1 cellular context compared by ENCODE assay signal in genomic region chr1:187267745-187268277, GRCh38.
TF ChIP-seq lines count a peak whose summit lies in the region.

No MANE protein-coding gene starts in this region.

TF ChIP-seq in K562, 482 proteins besides CTCF, POLR2A, EP300 and RAD21 (continued from another document):
- TF ChIP-seq MGA (IDR thresholded peaks at IDR 0.05) (no peak), ZNF24 (IDR thresholded peaks at IDR 0.05) (no peak), RUNX1 (IDR thresholded peaks at IDR 0.05; ENCODE audit: low read depth) (no peak), DLX4 (CRISPR knock-in tag; IDR thresholded peaks at IDR 0.05) (no peak), NR3C1 (CRISPR knock-in tag; IDR thresholded peaks at IDR 0.05) (no peak), NR2C1 (IDR thresholded peaks at IDR 0.05) (no peak), NR2C1 (tag; IDR thresholded peaks at IDR 0.05) (no peak), ZNF436 (CRISPR knock-in tag; IDR thresholded peaks at IDR 0.05) (no peak)
- TF ChIP-seq, protein P1, sequence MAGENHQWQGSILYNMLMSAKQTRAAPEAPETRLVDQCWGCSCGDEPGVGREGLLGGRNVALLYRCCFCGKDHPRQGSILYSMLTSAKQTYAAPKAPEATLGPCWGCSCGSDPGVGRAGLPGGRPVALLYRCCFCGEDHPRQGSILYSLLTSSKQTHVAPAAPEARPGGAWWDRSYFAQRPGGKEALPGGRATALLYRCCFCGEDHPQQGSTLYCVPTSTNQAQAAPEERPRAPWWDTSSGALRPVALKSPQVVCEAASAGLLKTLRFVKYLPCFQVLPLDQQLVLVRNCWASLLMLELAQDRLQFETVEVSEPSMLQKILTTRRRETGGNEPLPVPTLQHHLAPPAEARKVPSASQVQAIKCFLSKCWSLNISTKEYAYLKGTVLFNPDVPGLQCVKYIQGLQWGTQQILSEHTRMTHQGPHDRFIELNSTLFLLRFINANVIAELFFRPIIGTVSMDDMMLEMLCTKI (IDR thresholded peaks at IDR 0.05; ENCODE audit: partially characterized antibody): no peak
